ENCODE assay signal across 9 cellular contexts in genomic region chr13:72651196-72651595, GRCh38.
DNase-seq lines count a peak whose midpoint lies in the region; ATAC-seq, FAIRE-seq and TF ChIP-seq lines count a peak whose summit lies in the region.
"Had no signal": no experiment of that assay in that cellular context is flagged by ENCODE, and none has a peak within 500 bp of the region (broad histone marks: within the 10 kb centered on the region; RNA-seq: fewer than 3 reads in every experiment).

No MANE protein-coding gene starts in this region.

- H3K9me3 Mint-ChIP-seq in CD14-positive monocyte, result peaks cover 0 to 2% (median 0%) of the 10 kb centered on the region in 7 donors

- no peaks in the 10 kb centered on the region for H3K36me3 ChIP-seq in Karpas-422 (ENCODE audit: insufficient read depth, low read length)

- H3K27me3 Mint-ChIP-seq in CD14-positive monocyte (ENCODE audit: low read depth in 3 of 3), result peaks cover 0 to 1% (median 1%) of the 10 kb centered on the region in 3 donors

- no peak overlapping the region for H3K4me3 Mint-ChIP-seq in CD14-positive monocyte

- intact Hi-C loops in CD14-positive monocyte (cut with micrococcal nuclease), result no loop called here

- H3K27ac Mint-ChIP-seq in CD14-positive monocyte, result no peak overlapping the region

- no peaks in the 10 kb centered on the region for H3K9me2 ChIP-seq in Karpas-422 (replicated peaks; ENCODE audit: insufficient read depth, low read length)

- no peak overlapping the region for H2AFZ ChIP-seq in Karpas-422 (ENCODE audit: low read length)

- no peak overlapping the region for H3K27ac ChIP-seq in Karpas-422 (ENCODE audit: low read length)

- H4K20me1 ChIP-seq in Karpas-422 (ENCODE audit: insufficient read depth, low read depth, low read length), result no peaks in the 10 kb centered on the region

- DNase-seq in CD14-positive monocyte (ENCODE audit: low spot score), result no peak
- DNase-seq in Karpas-422, result peak; percentile 51
- DNase-seq in SK-MEL-5 (ENCODE audit: low read depth, low spot score), result peak; percentile 50
- no peak for DNase-seq in activated naive CD4-positive, alpha-beta T cell treated with Interleukin-2 at 50 U/mL for 16 hours
- no peak for DNase-seq in ecto neural progenitor cell (ENCODE audit: low spot score)
- DNase-seq in NCI-H345 treated with DMSO at 0.1 percent for 48 hours (lab: John Stamatoyannopoulos, UW; ENCODE audit: unreplicated experiment), result no peak
- DNase-seq: stimulated activated CD4-positive, alpha-beta T cell treated with anti-CD3 and anti-CD28 coated beads, Interleukin-4, amount 100 ng/mL, for 1 hour had no signal

- H3K4me1 Mint-ChIP-seq in CD14-positive monocyte, result peaks cover 2% of the 10 kb centered on the region

- H3K9me3 ChIP-seq in Karpas-422 (ENCODE audit: low read length), result no peaks in the 10 kb centered on the region

- ATAC-seq in GM21447 (IDR thresholded peaks at IDR 0.05; ENCODE audit: unreplicated experiment), result no peak

- in situ Hi-C loops in SK-MEL-5 (cut with HindIII; ENCODE audit: low pct_unique_long_range_greater_than_20kb, low sequenced_read_pairs), result no loop called here

- no peak overlapping the region for H3K9ac ChIP-seq in Karpas-422 (ENCODE audit: low read length)

- no peaks in the 10 kb centered on the region for H3K79me2 ChIP-seq in Karpas-422 (ENCODE audit: low read length)

- FAIRE-seq in islet of Langerhans (lab: Jason Lieb, UNC), result peak; percentile 58

- no peaks in the 10 kb centered on the region for H3K36me3 Mint-ChIP-seq in CD14-positive monocyte

- no peaks in the 10 kb centered on the region for H3K27me3 ChIP-seq in Karpas-422 (ENCODE audit: low read length)

- no peak overlapping the region for H3K4me3 ChIP-seq in Karpas-422 (ENCODE audit: low read length)

- H3K4me2 ChIP-seq in Karpas-422 (ENCODE audit: low read depth, low read length, poor library complexity, severe bottlenecking), result no peak overlapping the region

- peak; percentile 26 for TF ChIP-seq CTCF in CD14-positive monocyte (IDR thresholded peaks at IDR 0.05)

- H3K4me1 ChIP-seq in Karpas-422 (ENCODE audit: low read length), result no peaks in the 10 kb centered on the region

Comparison
In these comparisons a context has a peak if more than half of its experiments do, and no peak if none do; other contexts are left out.
1. DNase-seq: peak in Karpas-422 (single experiment) and SK-MEL-5 (single experiment); none in CD14-positive monocyte (single experiment), activated naive CD4-positive, alpha-beta T cell treated with Interleukin-2 at 50 U/mL for 16 hours (single experiment), ecto neural progenitor cell (single experiment) and NCI-H345 treated with DMSO at 0.1 percent for 48 hours (single experiment).